In the genomic region with DNA sequence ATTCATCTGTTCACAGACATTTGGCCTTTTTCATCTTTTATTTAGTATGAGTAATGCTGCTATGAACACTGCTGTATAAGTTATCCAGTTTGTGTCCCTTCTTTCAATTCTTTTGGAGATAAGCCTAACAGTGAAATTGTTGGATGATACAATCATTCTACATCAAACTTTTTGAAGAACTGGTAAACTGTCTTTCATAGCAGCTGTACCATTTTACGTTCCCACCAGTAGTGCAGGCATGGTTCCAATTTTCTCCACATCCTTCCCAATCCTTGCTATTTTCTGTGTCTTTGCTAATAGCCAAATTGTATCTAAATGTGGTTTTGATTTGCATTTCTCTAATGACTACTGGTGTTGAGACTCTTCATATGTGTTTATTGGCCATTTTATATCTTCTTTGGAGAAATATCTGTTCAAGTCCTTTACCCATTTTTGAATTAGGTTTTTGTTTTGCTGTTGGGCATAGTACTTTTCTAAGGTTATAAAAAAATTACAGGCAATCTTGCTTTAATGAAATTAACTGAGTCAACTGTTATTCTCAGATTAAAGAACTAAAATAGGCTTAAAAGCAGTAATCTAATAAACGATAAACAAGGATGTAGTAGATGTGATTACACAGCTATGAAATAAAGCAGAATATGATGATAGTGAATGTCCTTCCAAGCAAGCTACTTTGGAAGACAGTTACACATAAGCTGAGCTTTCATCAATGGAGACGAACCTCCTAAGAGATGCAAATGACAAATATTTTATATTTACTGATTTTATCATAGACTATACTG, we compare ENCODE assay signal across 17 cellular contexts.
"Had no signal": no experiment of that assay in that cellular context is flagged by ENCODE, and none has a peak within 500 bp of the region (broad histone marks: within the 10 kb centered on the region; RNA-seq: fewer than 3 reads in every experiment).

No MANE protein-coding gene starts in this region.

- H3K27ac ChIP-seq: lower lobe of right lung, prostate gland, spleen had no signal

- H3K4me3 ChIP-seq: lower lobe of right lung, prostate gland, right lobe of liver, spleen had no signal

- H3K27me3 Mint-ChIP-seq: activated CD4-positive, alpha-beta memory T cell treated with anti-CD3 and anti-CD28 coated beads for 36 hours; activated CD4-positive, alpha-beta T cell treated with anti-CD3 and anti-CD28 coated beads for 36 hours; activated naive CD4-positive, alpha-beta T cell treated with anti-CD3 and anti-CD28 coated beads, Interleukin-2, amount 50 U/mL, for 24 hours; activated T-cell treated with anti-CD3 and anti-CD28 coated beads, Interleukin-2, amount 50 U/mL, for 24 hours; dendritic cell treated with granulocyte-macrophage colony-stimulating factor and Interleukin-4, amounts not matched to agents 40 ng/mL and 50 ng/mL, for 4 days; effector memory CD8-positive, alpha-beta T cell; stimulated activated naive CD8-positive, alpha-beta T cell treated with anti-CD3 and anti-CD28 coated beads, Interleukin-15, Interleukin-2, amounts not matched to agents 100 ng/mL and 50 ng/mL, for 24 hours; type B pancreatic cell had no signal

- H3K4me3 Mint-ChIP-seq: activated CD4-positive, alpha-beta memory T cell treated with anti-CD3 and anti-CD28 coated beads for 36 hours; activated CD4-positive, alpha-beta T cell treated with anti-CD3 and anti-CD28 coated beads for 36 hours; activated naive CD4-positive, alpha-beta T cell treated with anti-CD3 and anti-CD28 coated beads, Interleukin-2, amount 50 U/mL, for 24 hours; activated T-cell treated with anti-CD3 and anti-CD28 coated beads, Interleukin-2, amount 50 U/mL, for 24 hours; dendritic cell treated with granulocyte-macrophage colony-stimulating factor and Interleukin-4, amounts not matched to agents 40 ng/mL and 50 ng/mL, for 4 days; effector memory CD8-positive, alpha-beta T cell; nephron; stimulated activated naive CD8-positive, alpha-beta T cell treated with anti-CD3 and anti-CD28 coated beads, Interleukin-15, Interleukin-2, amounts not matched to agents 100 ng/mL and 50 ng/mL, for 24 hours; T-helper 1 cell treated with Interleukin-12 subunit alpha and Interleukin-12 subunit beta and Interleukin-4 antibody, amounts not matched to agents 30 μg/mL and 1 μg/mL, for 36 hours; type B pancreatic cell had no signal

- H3K36me3 ChIP-seq: lower lobe of right lung, prostate gland, right lobe of liver had no signal

- H3K9me3 ChIP-seq: lower lobe of right lung, prostate gland, right lobe of liver had no signal

- H3K36me3 Mint-ChIP-seq: type B pancreatic cell had no signal

- H3K9me3 Mint-ChIP-seq: dendritic cell treated with granulocyte-macrophage colony-stimulating factor and Interleukin-4, amounts not matched to agents 40 ng/mL and 50 ng/mL, for 4 days; type B pancreatic cell had no signal

- DNase-seq: activated CD4-positive, alpha-beta memory T cell treated with anti-CD3 and anti-CD28 coated beads for 36 hours; activated CD4-positive, alpha-beta T cell treated with anti-CD3 and anti-CD28 coated beads for 36 hours; activated effector memory CD4-positive, alpha-beta T cell treated with anti-CD3 and anti-CD28 coated beads, Interleukin-2, amount 50 U/mL, for 16 hours; activated T-cell treated with anti-CD3 and anti-CD28 coated beads, Interleukin-2, amount 50 U/mL, for 24 hours; effector memory CD8-positive, alpha-beta T cell; glutamatergic neuron; lower lobe of right lung; occipital lobe; right lobe of liver; spleen had no signal

- H3K27ac Mint-ChIP-seq: activated CD4-positive, alpha-beta memory T cell treated with anti-CD3 and anti-CD28 coated beads for 36 hours; activated CD4-positive, alpha-beta T cell treated with anti-CD3 and anti-CD28 coated beads for 36 hours; activated T-cell treated with anti-CD3 and anti-CD28 coated beads, Interleukin-2, amount 50 U/mL, for 24 hours; dendritic cell treated with granulocyte-macrophage colony-stimulating factor and Interleukin-4, amounts not matched to agents 40 ng/mL and 50 ng/mL, for 4 days; effector memory CD8-positive, alpha-beta T cell; stimulated activated naive CD8-positive, alpha-beta T cell treated with anti-CD3 and anti-CD28 coated beads, Interleukin-15, Interleukin-2, amounts not matched to agents 100 ng/mL and 50 ng/mL, for 24 hours; T-helper 1 cell treated with Interleukin-12 subunit alpha and Interleukin-12 subunit beta and Interleukin-4 antibody, amounts not matched to agents 30 μg/mL and 1 μg/mL, for 36 hours; type B pancreatic cell had no signal

- H3K4me1 ChIP-seq: prostate gland had no signal

- H3K27me3 ChIP-seq: right lobe of liver, spleen had no signal
